8 cellular contexts compared by ENCODE assay signal in the genomic region with DNA sequence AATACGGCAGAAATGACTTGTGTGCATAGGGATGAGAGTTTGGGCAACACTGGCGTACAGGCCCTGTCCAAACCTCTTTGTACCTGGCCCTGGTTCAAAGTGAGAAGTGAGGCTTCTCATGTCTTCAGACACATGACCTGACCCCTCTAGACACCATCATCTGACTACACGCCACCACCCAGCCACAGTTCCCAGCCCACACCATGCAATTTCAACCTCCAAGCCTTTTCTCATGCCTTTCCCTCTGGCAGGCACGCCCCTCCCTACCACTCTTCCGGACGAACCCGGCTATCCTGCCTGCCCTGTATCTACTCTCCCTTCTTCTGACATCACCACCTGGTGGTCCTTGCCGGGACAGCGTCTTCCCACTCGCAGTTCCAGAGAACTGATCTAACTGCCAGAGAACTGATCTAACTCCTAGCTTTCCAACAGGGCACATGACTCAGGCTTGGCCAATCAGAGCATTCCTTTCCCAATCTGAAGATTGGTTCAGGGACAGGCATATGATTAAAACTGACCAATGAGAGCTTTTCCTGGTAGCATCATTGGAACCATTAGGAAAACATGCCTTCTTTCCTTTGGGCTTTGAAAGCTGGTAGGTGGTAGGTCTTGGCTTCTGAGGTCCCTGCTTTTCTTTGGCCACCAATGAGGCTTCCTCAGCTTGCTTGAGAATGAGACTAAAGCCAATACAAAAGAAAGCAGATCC. TPM values are rescaled to one million over a fixed set of nuclear protein-coding genes. Genes with fewer than 3 reads are reported as not detected.
DNase-seq lines count a peak whose midpoint lies in the region; ATAC-seq and TF ChIP-seq lines count a peak whose summit lies in the region.

No MANE protein-coding gene starts in this region.

- H3K4me3 ChIP-seq in Peyer's patch = no peak overlapping the region
- no peak overlapping the region for H3K4me3 ChIP-seq in adrenal gland
- H3K4me3 ChIP-seq in right cardiac atrium (ENCODE audit: low read length) = no peak overlapping the region

- peak; percentile 44 for ATAC-seq in GM19372 (IDR thresholded peaks at IDR 0.05; ENCODE audit: low read depth, unreplicated experiment)
- ATAC-seq in HG03571 (IDR thresholded peaks at IDR 0.05; ENCODE audit: unreplicated experiment) = peak; percentile 36
- ATAC-seq in right cardiac atrium = peak; percentile 86 to 93

- H3K27me3 ChIP-seq in Peyer's patch (no peaks in the 10 kb centered on the region), adrenal gland (no peaks in the 10 kb centered on the region), right cardiac atrium (ENCODE audit: control insufficient read depth, insufficient read depth) (no peaks in the 10 kb centered on the region)

- no peaks in the 10 kb centered on the region for H3K36me3 Mint-ChIP-seq in Calu3 (ENCODE audit: insufficient read depth, unreplicated experiment)

- H3K9me3 ChIP-seq in Peyer's patch (no peaks in the 10 kb centered on the region), adrenal gland (replicated peaks in 1 of 3) (no peaks in the 10 kb centered on the region), right cardiac atrium (ENCODE audit: control insufficient read depth, low read length) (no peaks in the 10 kb centered on the region)

- H3K4me1 ChIP-seq in Peyer's patch (peaks cover 0 to 8% (median 3%) of the 10 kb centered on the region in 4 donors), adrenal gland (replicated peaks in 1 of 2) (no peaks in the 10 kb centered on the region), right cardiac atrium (ENCODE audit: control insufficient read depth, insufficient read depth, low read length) (no peaks in the 10 kb centered on the region)

- DNase-seq in Calu3 = peak; percentile 76
- DNase-seq in Peyer's patch = peak; percentile 49 to 68 (median 60)
- peak; percentile 53 to 84 (median 70) for DNase-seq in adrenal gland
- DNase-seq in right cardiac atrium = peak; percentile 81 to 88 (median 86)
- DNase-seq in renal cortical epithelial cell (ENCODE audit: low read depth) = peak; percentile 72
- no peak for DNase-seq in NCI-H128 (lab: John Stamatoyannopoulos, UW; ENCODE audit: unreplicated experiment)

- CTCF ChIA-PET in Calu3 (lab: Charles Lee) = interaction anchor here (1.1 kb wide), 1 partner anchor 13 kb away, joined by 3 read pairs; no protein-coding TSS in a partner anchor

- intact Hi-C loops in Calu3 (cut with micrococcal nuclease; ENCODE audit: unreplicated experiment) = loop anchor here (5.0 kb wide), 1 partner anchor 82 kb away; no protein-coding TSS in a partner anchor
- intact Hi-C loops in adrenal gland (cut with DNase I) = loop anchor here (5.0 to 10.0 kb wide), 2 partner anchors 80 to 198 kb away; no protein-coding TSS in a partner anchor
- intact Hi-C loops in right cardiac atrium (cut with DNase I) = loop anchor here in 1 of 4 donors (5.0 kb wide), 1 partner anchor 193 kb away; no protein-coding TSS in a partner anchor

- peaks cover 28% of the 10 kb centered on the region for H3K27me3 Mint-ChIP-seq in Calu3 (ENCODE audit: unreplicated experiment)

- TF ChIP-seq POLR2A in Peyer's patch (IDR thresholded peaks at IDR 0.05) = no peak
- TF ChIP-seq POLR2A in adrenal gland (IDR thresholded peaks at IDR 0.05) = no peak

- no peak overlapping the region for H3K4me3 Mint-ChIP-seq in Calu3 (ENCODE audit: low read depth, unreplicated experiment)

- peak; percentile 66 for TF ChIP-seq CTCF in Calu3 (IDR thresholded peaks at IDR 0.05; ENCODE audit: unreplicated experiment)
- TF ChIP-seq CTCF in Peyer's patch (IDR thresholded peaks at IDR 0.05) = peak in 5 of 6 experiments; percentile 21 to 42 (median 39)
- peak in 5 of 6 experiments; percentile 32 to 61 (median 52) for TF ChIP-seq CTCF in adrenal gland (IDR thresholded peaks at IDR 0.05)

- no peaks in the 10 kb centered on the region for H3K4me1 Mint-ChIP-seq in Calu3 (ENCODE audit: low read depth, unreplicated experiment)

- H3K27ac ChIP-seq in Peyer's patch = peak overlapping the region in 2 of 4 donors; percentile 13 to 46
- peak overlapping the region in 2 of 5 donors; percentile 42 for H3K27ac ChIP-seq in adrenal gland
- H3K27ac ChIP-seq in right cardiac atrium (ENCODE audit: low read length) = no peak overlapping the region

- H3K36me3 ChIP-seq in Peyer's patch = no peaks in the 10 kb centered on the region
- H3K36me3 ChIP-seq in adrenal gland (replicated peaks in 1 of 2) = no peaks in the 10 kb centered on the region

- H3K9me3 Mint-ChIP-seq in Calu3 (ENCODE audit: low read depth, unreplicated experiment) = peaks cover 3% of the 10 kb centered on the region

- H3K27ac Mint-ChIP-seq in Calu3 (ENCODE audit: unreplicated experiment) = no peak overlapping the region

- BruUV-seq in Calu3 (replicated peaks; lab: Mats Ljungman, UMichigan) = no TSS peak

- 24 to 30% (median 29%) methylated on average over 8 to 10 of the region's 10 CpGs for WGBS in adrenal gland, 4 donors
- 20% methylated on average over 10 of the region's 10 CpGs for WGBS in right cardiac atrium

RNA-seq across cellular contexts. Expression of gene IL21R, which starts 27.0 kb away (rescaled TPM):
- not detected in 2 replicates for total RNA-seq in Calu3 (2022)
- total RNA-seq in Peyer's patch = 1 to 10 TPM in 2 of 4 donors, under 1 TPM in 1, not detected in 1; 0.18 to 4.1 (median 1.3) TPM
- 1 to 10 TPM in 1 of 8 donors, under 1 TPM in 6, not detected in 1; 0.14 to 2.6 (median 0.46) TPM for total RNA-seq in adrenal gland
- polyA plus RNA-seq in adrenal gland = under 1 TPM; 0.08 to 0.55 (median 0.17) TPM
- 1 to 10 TPM in 2 of 4 donors, under 1 TPM in 2; 0.65 to 1.4 (median 0.98) TPM for total RNA-seq in right cardiac atrium
- polyA plus RNA-seq in right cardiac atrium = 0.34 TPM
- total RNA-seq in renal cortical epithelial cell = under 0.01 TPM in 1 of 2 replicates, not detected in the other

Comparison
In these comparisons a context has a peak if more than half of its experiments do, and no peak if none do; other contexts are left out.
1. ATAC-seq: peak in every context shown above with its lines; median percentile 90 in right cardiac atrium; 44 in GM19372; 36 in HG03571.